ENCODE assay signal across 1 cellular context in genomic region chr16:69762843-69763556, GRCh38.
TF ChIP-seq lines count a peak whose summit lies in the region.

No MANE protein-coding gene starts in this region.

TF ChIP-seq in HepG2, 621 proteins besides CTCF, POLR2A, EP300 and RAD21 (continues in another document):
- TF ChIP-seq ATF7-NPFF (CRISPR knock-in tag; IDR thresholded peaks at IDR 0.05; ENCODE audit: low read depth), result no peak
- 0 out of 2 replicates have a peak, but pooled peaks have one; percentile 17 for TF ChIP-seq ZBTB49 (CRISPR knock-in tag; IDR thresholded peaks at IDR 0.05; ENCODE audit: borderline replicate concordance)
- TF ChIP-seq TBX3 (IDR thresholded peaks at IDR 0.05; ENCODE audit: borderline replicate concordance), result no peak
- 0 out of 2 replicates have a peak, but pooled peaks have one; percentile 22 for TF ChIP-seq MTF1 (CRISPR knock-in tag; IDR thresholded peaks at IDR 0.05)
- TF ChIP-seq ZNF207 (IDR thresholded peaks at IDR 0.05; ENCODE audit: borderline replicate concordance), result no peak
- no peak for TF ChIP-seq ZNF251 (CRISPR knock-in tag; IDR thresholded peaks at IDR 0.05)
- 0 out of 2 replicates have a peak, but pooled peaks have one; percentile 3 for TF ChIP-seq SIN3A (IDR thresholded peaks at IDR 0.05; ENCODE audit: borderline replicate concordance, low read depth, low read length)
- TF ChIP-seq ZNF775 (CRISPR knock-in tag; IDR thresholded peaks at IDR 0.05; ENCODE audit: borderline replicate concordance), result 0 out of 2 replicates have a peak, but pooled peaks have one; percentile 31
- 0 out of 2 replicates have a peak, but pooled peaks have one; percentile 60 for TF ChIP-seq ZSCAN20 (CRISPR knock-in tag; IDR thresholded peaks at IDR 0.05; ENCODE audit: borderline replicate concordance)
- TF ChIP-seq MATR3 (CRISPR knock-in tag; IDR thresholded peaks at IDR 0.05), result no peak
- 0 out of 2 replicates have a peak, but pooled peaks have one; percentile 5 for TF ChIP-seq IRF2 (CRISPR knock-in tag; IDR thresholded peaks at IDR 0.05)
- TF ChIP-seq FOXC1 (CRISPR knock-in tag; IDR thresholded peaks at IDR 0.05; ENCODE audit: borderline replicate concordance), result no peak
- peak; percentile 24; the same call in 1 of the 2 replicates for TF ChIP-seq AKNA (CRISPR knock-in tag; IDR thresholded peaks at IDR 0.05; ENCODE audit: borderline replicate concordance)
- TF ChIP-seq HMGXB3 (CRISPR knock-in tag; IDR thresholded peaks at IDR 0.05; ENCODE audit: borderline replicate concordance), result no peak; the same call in 1 of the 2 replicates
- no peak; the same call in 1 of the 2 replicates for TF ChIP-seq SIX1 (CRISPR knock-in tag; IDR thresholded peaks at IDR 0.05; ENCODE audit: borderline replicate concordance)
- no peak for TF ChIP-seq ELK4 (CRISPR knock-in tag; IDR thresholded peaks at IDR 0.05; ENCODE audit: borderline replicate concordance)
- TF ChIP-seq SKIL (CRISPR knock-in tag; IDR thresholded peaks at IDR 0.05; ENCODE audit: borderline replicate concordance), result no peak
- 0 out of 2 replicates have a peak, but pooled peaks have one; percentile 31 for TF ChIP-seq ZNF280D (CRISPR knock-in tag; IDR thresholded peaks at IDR 0.05)
- TF ChIP-seq SALL2 (CRISPR knock-in tag; IDR thresholded peaks at IDR 0.05), result no peak
- TF ChIP-seq ZBTB20 (CRISPR knock-in tag; IDR thresholded peaks at IDR 0.05; ENCODE audit: borderline replicate concordance, low read depth), result no peak
- TF ChIP-seq ZBTB3 (CRISPR knock-in tag; IDR thresholded peaks at IDR 0.05; ENCODE audit: borderline replicate concordance, low read depth), result peak; percentile 60; the same call in 1 of the 2 replicates
- TF ChIP-seq ZNF713 (CRISPR knock-in tag; IDR thresholded peaks at IDR 0.05), result no peak
- no peak for TF ChIP-seq SOX13 (IDR thresholded peaks at IDR 0.05)
- TF ChIP-seq SOX13 (CRISPR knock-in tag; conservative IDR thresholded peaks at IDR 0.05 in 1 of 2, IDR thresholded peaks at IDR 0.05 in 1 of 2), result peak in 1 of 2 experiments; percentile 23; a peak in 1 of 4 replicates
- no peak for TF ChIP-seq MIER2 (CRISPR knock-in tag; IDR thresholded peaks at IDR 0.05)
- 0 out of 2 replicates have a peak, but pooled peaks have one; percentile 8 for TF ChIP-seq FOXA3 (CRISPR knock-in tag; IDR thresholded peaks at IDR 0.05)
- TF ChIP-seq ZNF607 (CRISPR knock-in tag; IDR thresholded peaks at IDR 0.05; ENCODE audit: borderline replicate concordance), result no peak
- TF ChIP-seq ZNF749 (CRISPR knock-in tag; IDR thresholded peaks at IDR 0.05; ENCODE audit: borderline replicate concordance), result no peak
- TF ChIP-seq GTF2F1 (IDR thresholded peaks at IDR 0.05; ENCODE audit: low read length), result no peak
- no peak for TF ChIP-seq MEIS1 (CRISPR knock-in tag; IDR thresholded peaks at IDR 0.05; ENCODE audit: borderline replicate concordance)
- no peak for TF ChIP-seq KMT2B (CRISPR knock-in tag; IDR thresholded peaks at IDR 0.05)
- TF ChIP-seq FOSL2 (CRISPR knock-in tag; IDR thresholded peaks at IDR 0.05), result no peak
- TF ChIP-seq ZBTB4 (CRISPR knock-in tag; IDR thresholded peaks at IDR 0.05; ENCODE audit: borderline replicate concordance), result no peak
- no peak for TF ChIP-seq ZNF121 (CRISPR knock-in tag; IDR thresholded peaks at IDR 0.05)
